Comparison of ENCODE assay signal across 8 cellular contexts in genomic region chr11:120235024-120235628, GRCh38. TPM values are rescaled to one million over a fixed set of nuclear protein-coding genes. Genes with fewer than 3 reads are reported as not detected.
A peak's percentile ranks its signal among the peaks of the same experiment; 100 is the strongest.
DNase-seq lines count a peak whose midpoint lies in the region; ATAC-seq and TF ChIP-seq lines count a peak whose summit lies in the region.

No MANE protein-coding gene starts in this region.

- no peak for ATAC-seq in GM21717 (IDR thresholded peaks at IDR 0.05; ENCODE audit: unreplicated experiment)
- no peak for ATAC-seq in HG02610 (IDR thresholded peaks at IDR 0.05; ENCODE audit: unreplicated experiment)

- no peak overlapping the region; a peak in 1 of 4 replicates for H3K4me3 ChIP-seq in SK-N-SH (ENCODE audit: low read depth in 2 of 2, low read length in 1 of 2)

- H3K4me1 Mint-ChIP-seq in immature natural killer cell, result no peaks in the 10 kb centered on the region

- no peak overlapping the region for H3K27ac Mint-ChIP-seq in immature natural killer cell

- no peak overlapping the region for H2AFZ ChIP-seq in SK-N-SH (ENCODE audit: low read depth)

- H3K27me3 Mint-ChIP-seq in immature natural killer cell (ENCODE audit: low read depth in 3 of 3), result peaks cover 6 to 12% (median 10%) of the 10 kb centered on the region in 3 donors

- no peak overlapping the region for H3K4me3 Mint-ChIP-seq in immature natural killer cell

- no peaks in the 10 kb centered on the region for H3K79me2 ChIP-seq in SK-N-SH (ENCODE audit: insufficient read depth)

- peaks cover 6% of the 10 kb centered on the region; the same call in 1 of the 2 replicates for H3K27me3 ChIP-seq in SK-N-SH (ENCODE audit: insufficient read depth)

- H3K9ac ChIP-seq in SK-N-SH, result no peak overlapping the region

- H3K36me3 Mint-ChIP-seq in immature natural killer cell, result no peaks in the 10 kb centered on the region

- H3K27ac ChIP-seq in SK-N-SH (ENCODE audit: low read depth in 2 of 2, low read length in 1 of 2), result no peak overlapping the region

- peak; percentile 50 for DNase-seq in ELR (ENCODE audit: low read depth)
- peak; percentile 57 for DNase-seq in KG1 (lab: John Stamatoyannopoulos, UW)
- peak; percentile 78 for DNase-seq in SK-N-SH
- DNase-seq in amniotic epithelial cell (ENCODE audit: low read depth), result peak; percentile 54
- peak in 2 of 3 donors; percentile 13 to 24 for DNase-seq in immature natural killer cell
- peak; percentile 24 to 60 for DNase-seq in stimulated activated CD4-positive, alpha-beta T cell treated with anti-CD3 and anti-CD28 coated beads, Interleukin-4, amount 100 ng/mL, for 4 hours

- CTCF ChIA-PET in SK-N-SH (lab: Yijun Ruan, JAX), result interaction anchor here (0.6 to 19.4 kb wide), 30 partner anchors 10 to 827 kb away, joined by 3 to 622 read pairs (median 5); no protein-coding TSS in a partner anchor

- WGBS in SK-N-SH (ENCODE audit: low lambda C conversion rate), result 40% methylated on average over 8 of the region's 8 CpGs

- no peaks in the 10 kb centered on the region for H3F3A ChIP-seq in SK-N-SH (replicated peaks; ENCODE audit: insufficient read depth)

- H3K9me2 ChIP-seq in SK-N-SH, result no peaks in the 10 kb centered on the region

- H3K4me2 ChIP-seq in SK-N-SH, result no peak overlapping the region

- TF ChIP-seq EP300 in SK-N-SH (IDR thresholded peaks at IDR 0.05; ENCODE audit: borderline replicate concordance in 1 of 2, low read depth in 1 of 2, low read length in 1 of 2), result no peak

- peaks cover 0 to 4% of the 10 kb centered on the region in 2 experiments; a peak in 1 of 4 replicates for H3K4me1 ChIP-seq in SK-N-SH (ENCODE audit: control insufficient read depth in 1 of 2, insufficient read depth in 2 of 2, low read depth in 1 of 2, low read length in 1 of 2)

- POLR2A ChIA-PET in SK-N-SH (lab: Yijun Ruan, JAX), result interaction anchor here (1.0 to 2.4 kb wide), 2 partner anchors 65 to 90 kb away, joined by 3 to 6 read pairs; partner anchors contain the start of gene TLCD5

- peak; percentile 73 for TF ChIP-seq CTCF in SK-N-SH (IDR thresholded peaks at IDR 0.05)

- H3K9me3 Mint-ChIP-seq in immature natural killer cell, result no peaks in the 10 kb centered on the region

- no peaks in the 10 kb centered on the region for H4K20me1 ChIP-seq in SK-N-SH (ENCODE audit: insufficient read depth)

- H3K9me3 ChIP-seq in SK-N-SH, result no peaks in the 10 kb centered on the region

- no peaks in the 10 kb centered on the region for H3K36me3 ChIP-seq in SK-N-SH (replicated peaks in 1 of 2; ENCODE audit: control insufficient read depth in 1 of 2, insufficient read depth in 2 of 2, low read length in 1 of 2)

- TF ChIP-seq RAD21 in SK-N-SH (IDR thresholded peaks at IDR 0.05; ENCODE audit: low read length), result peak; percentile 84

TF ChIP-seq in SK-N-SH, 30 proteins besides CTCF, POLR2A, EP300 and RAD21:
- peak; percentile 93 for TF ChIP-seq SMC3 (IDR thresholded peaks at IDR 0.05; ENCODE audit: low read depth, low read length)
- TF ChIP-seq TAF1 (IDR thresholded peaks at IDR 0.05; ENCODE audit: borderline replicate concordance, low read depth, low read length), result no peak

RNA-seq across cellular contexts. Expression of gene POU2F3, which starts 4.8 kb away (rescaled TPM):
- polyA plus RNA-seq in SK-N-SH (2012; rRNA removed) (0.02 TPM in 1 of 2 replicates, not detected in the other), immature natural killer cell (not detected)
- 0.01 and 0.03 TPM in 2 replicates for polyA plus RNA-seq in SK-N-SH (2012; cell fraction: cytosol; rRNA removed)
- polyA plus RNA-seq in SK-N-SH (2012; cell fraction: nucleus; rRNA removed), result not detected in 2 replicates

RNA-seq across cellular contexts. Expression of gene OAF, which starts 24.3 kb away (rescaled TPM):
- polyA plus RNA-seq in SK-N-SH (2012; rRNA removed), result 27.6 and 28.0 TPM in 2 replicates
- polyA plus RNA-seq in SK-N-SH (2012; cell fraction: cytosol; rRNA removed), result 13.8 and 20.5 TPM in 2 replicates
- polyA plus RNA-seq in SK-N-SH (2012; cell fraction: nucleus; rRNA removed), result 22.1 and 33.5 TPM in 2 replicates
- 1 to 10 TPM; 1.9 to 2.5 (median 2.4) TPM for polyA plus RNA-seq in immature natural killer cell

Comparison
In these comparisons a context has a peak if more than half of its experiments do, and no peak if none do; other contexts are left out.
1. DNase-seq: peak in every context shown above with its lines; median percentile 78 in SK-N-SH; 57 in KG1; 54 in amniotic epithelial cell; 50 in ELR; 42 in stimulated activated CD4-positive, alpha-beta T cell treated with anti-CD3 and anti-CD28 coated beads, Interleukin-4, amount 100 ng/mL, for 4 hours; 18 in immature natural killer cell.